17 cellular contexts compared by ENCODE assay signal in genomic region chr3:128228366-128228910, GRCh38.
DNase-seq lines count a peak whose midpoint lies in the region; ATAC-seq, FAIRE-seq and TF ChIP-seq lines count a peak whose summit lies in the region.
"Had no signal": no experiment of that assay in that cellular context is flagged by ENCODE, and none has a peak within 500 bp of the region (broad histone marks: within the 10 kb centered on the region; RNA-seq: fewer than 3 reads in every experiment).

No MANE protein-coding gene starts in this region.

- no peaks in the 10 kb centered on the region for H3K79me2 ChIP-seq in HepG2 (ENCODE audit: insufficient read depth, low read length)

- H3K79me1 ChIP-seq in neuronal stem cell (ENCODE audit: low read depth, low read length), result no peaks in the 10 kb centered on the region

- TF ChIP-seq EP300 in HepG2 (IDR thresholded peaks at IDR 0.05; ENCODE audit: low read depth in 2 of 2, low read length in 2 of 2) (no peak), HepG2 (CRISPR knock-in tag; IDR thresholded peaks at IDR 0.05; ENCODE audit: borderline replicate concordance) (no peak)

- H2BK120ac ChIP-seq in neuronal stem cell (ENCODE audit: low read depth, low read length), result no peak overlapping the region

- no peak overlapping the region for H3K27ac Mint-ChIP-seq in activated T-cell treated with anti-CD3 and anti-CD28 coated beads, Interleukin-2, amount 50 U/mL, for 72 hours

- H3K4me1 Mint-ChIP-seq in activated T-cell treated with anti-CD3 and anti-CD28 coated beads, Interleukin-2, amount 50 U/mL, for 72 hours (ENCODE audit: low read depth), result no peaks in the 10 kb centered on the region
- H3K4me1 Mint-ChIP-seq in activated T-cell treated with anti-CD3 and anti-CD28 coated beads, Interleukin-2, amount 50 U/mL, for 4 hours (ENCODE audit: low read depth), result peaks cover 10% of the 10 kb centered on the region

- no peaks in the 10 kb centered on the region for H3K27me3 Mint-ChIP-seq in activated T-cell treated with anti-CD3 and anti-CD28 coated beads, Interleukin-2, amount 50 U/mL, for 72 hours (ENCODE audit: low read depth)
- no peaks in the 10 kb centered on the region for H3K27me3 Mint-ChIP-seq in activated T-cell treated with anti-CD3 and anti-CD28 coated beads, Interleukin-2, amount 50 U/mL, for 4 hours (ENCODE audit: low read depth)
- H3K27me3 Mint-ChIP-seq: IgD-negative memory B cell had no signal

- H2AFZ ChIP-seq in HepG2 (ENCODE audit: low read length) (no peak overlapping the region), neuronal stem cell (ENCODE audit: low read length) (no peak overlapping the region)

- no peak overlapping the region for H3K4me3 ChIP-seq in HepG2 (replicated peaks in 1 of 3; ENCODE audit: insufficient read depth in 1 of 3, low read depth in 2 of 3, low read length in 3 of 3)
- no peak overlapping the region for H3K4me3 ChIP-seq in right lobe of liver
- no peak overlapping the region for H3K4me3 ChIP-seq in coronary artery
- H3K4me3 ChIP-seq in neuronal stem cell (ENCODE audit: low read length in 2 of 2), result no peak overlapping the region
- H3K4me3 ChIP-seq: BLaER1, GM12878 had no signal

- no peak for FAIRE-seq in HepG2 (lab: Jason Lieb, UNC)
- FAIRE-seq: GM12878 had no signal

- no peak overlapping the region for H3K23ac ChIP-seq in neuronal stem cell (ENCODE audit: low read depth, low read length, poor library complexity)

- TF ChIP-seq POLR2A in HepG2 (IDR thresholded peaks at IDR 0.05; ENCODE audit: insufficient read depth in 1 of 2, low read depth in 2 of 2, low read length in 2 of 2), result no peak
- TF ChIP-seq POLR2A in right lobe of liver (IDR thresholded peaks at IDR 0.05), result no peak

- H3K9me3 ChIP-seq in HepG2 (ENCODE audit: low read length) (no peaks in the 10 kb centered on the region), right lobe of liver (no peaks in the 10 kb centered on the region), neuronal stem cell (replicated peaks in 1 of 2; ENCODE audit: control insufficient read depth in 2 of 2, insufficient read depth in 1 of 2, low read depth in 1 of 2, low read length in 2 of 2) (peaks cover 0 to 4% of the 10 kb centered on the region in 2 donors)

- H3K36me3 ChIP-seq in HepG2 (replicated peaks in 1 of 2; ENCODE audit: control insufficient read depth in 1 of 2, insufficient read depth in 2 of 2, low read length in 2 of 2) (no peaks in the 10 kb centered on the region; a peak in 1 of 5 replicates), right lobe of liver (no peaks in the 10 kb centered on the region), neuronal stem cell (replicated peaks in 1 of 2; ENCODE audit: control insufficient read depth in 2 of 2, insufficient read depth in 2 of 2, low read length in 2 of 2) (no peaks in the 10 kb centered on the region)

- CTCF ChIA-PET in HepG2 (lab: Yijun Ruan, JAX; ENCODE audit: low intra/inter-chr PET ratio, low total read pairs), result interaction anchor here (1.5 kb wide), 1 partner anchor 262 kb away, joined by 3 read pairs; no protein-coding TSS in a partner anchor

- no peak for TF ChIP-seq RAD21 in HepG2 (CRISPR knock-in tag; IDR thresholded peaks at IDR 0.05)

- H4K91ac ChIP-seq in neuronal stem cell (ENCODE audit: low read depth, low read length, poor library complexity), result no peak overlapping the region

- H2BK5ac ChIP-seq in neuronal stem cell (ENCODE audit: low read length), result peak overlapping the region; percentile 1

- POLR2A ChIA-PET in HepG2 (lab: Yijun Ruan, JAX), result no interaction called here

- TF ChIP-seq CTCF in HepG2 (CRISPR knock-in tag; IDR thresholded peaks at IDR 0.05) (no peak), right lobe of liver (IDR thresholded peaks at IDR 0.05) (no peak), coronary artery (IDR thresholded peaks at IDR 0.05) (no peak)

- H3K18ac ChIP-seq in neuronal stem cell (ENCODE audit: low read length), result no peak overlapping the region

- no peak overlapping the region for H2AK5ac ChIP-seq in neuronal stem cell (ENCODE audit: low read depth, low read length)

- no peak overlapping the region for H3K4me3 Mint-ChIP-seq in activated T-cell treated with anti-CD3 and anti-CD28 coated beads, Interleukin-2, amount 50 U/mL, for 72 hours
- no peak overlapping the region for H3K4me3 Mint-ChIP-seq in activated T-cell treated with anti-CD3 and anti-CD28 coated beads, Interleukin-2, amount 50 U/mL, for 4 hours
- H3K4me3 Mint-ChIP-seq: H9, IgD-negative memory B cell had no signal

- H3K36me3 Mint-ChIP-seq in activated T-cell treated with anti-CD3 and anti-CD28 coated beads, Interleukin-2, amount 50 U/mL, for 72 hours (ENCODE audit: insufficient read depth in 2 of 2), result peaks cover 0 to 4% of the 10 kb centered on the region in 2 donors
- peaks cover 3% of the 10 kb centered on the region for H3K36me3 Mint-ChIP-seq in activated T-cell treated with anti-CD3 and anti-CD28 coated beads, Interleukin-2, amount 50 U/mL, for 4 hours (ENCODE audit: insufficient read depth)

- 0 out of 3 replicates have a peak, but pooled peaks have one; percentile 33 for ATAC-seq in HepG2
- no peak for ATAC-seq in right lobe of liver
- ATAC-seq in HG03135 (IDR thresholded peaks at IDR 0.05; ENCODE audit: unreplicated experiment), result no peak
- ATAC-seq in activated T-cell treated with anti-CD3 and anti-CD28 coated beads, Interleukin-2, amount 50 U/mL, for 72 hours (replicated peaks in 1 of 2), result no peak
- no peak for ATAC-seq in activated T-cell treated with anti-CD3 and anti-CD28 coated beads, Interleukin-2, amount 50 U/mL, for 4 hours
- ATAC-seq: GM12878 had no signal

- H3K27ac ChIP-seq in HepG2 (ENCODE audit: extremely low read length, insufficient read depth, low read length) (no peak overlapping the region), right lobe of liver (no peak overlapping the region), coronary artery (no peak overlapping the region), neuronal stem cell (replicated peaks; ENCODE audit: low read length) (no peak overlapping the region)
- H3K27ac ChIP-seq: 22Rv1, BLaER1 had no signal

- no peak overlapping the region for H3K9ac ChIP-seq in HepG2 (ENCODE audit: insufficient read depth, low read depth, low read length)
- peak overlapping the region; percentile 2 for H3K9ac ChIP-seq in neuronal stem cell (ENCODE audit: low read depth, low read length, poor library complexity)
- H3K9ac ChIP-seq: BLaER1 had no signal

- peaks cover 3% of the 10 kb centered on the region; the same call in 1 of the 2 replicates for H4K20me1 ChIP-seq in HepG2 (ENCODE audit: insufficient read depth, low read length)

- H3K4me1 ChIP-seq in HepG2 (ENCODE audit: insufficient read depth, low read length) (peaks cover 8% of the 10 kb centered on the region), right lobe of liver (no peaks in the 10 kb centered on the region), neuronal stem cell (ENCODE audit: control insufficient read depth in 2 of 2, insufficient read depth in 1 of 2, low read depth in 1 of 2, low read length in 2 of 2) (peaks cover 16 to 18% of the 10 kb centered on the region in 2 donors)
- H3K4me1 ChIP-seq: BLaER1 had no signal

- H3K9me3 Mint-ChIP-seq in activated T-cell treated with anti-CD3 and anti-CD28 coated beads, Interleukin-2, amount 50 U/mL, for 72 hours, result peaks cover 0 to 2% of the 10 kb centered on the region in 2 donors
- peaks cover 2% of the 10 kb centered on the region for H3K9me3 Mint-ChIP-seq in activated T-cell treated with anti-CD3 and anti-CD28 coated beads, Interleukin-2, amount 50 U/mL, for 4 hours

- H3K27me3 ChIP-seq in HepG2 (ENCODE audit: control insufficient read depth in 1 of 2, insufficient read depth in 2 of 2, low read length in 2 of 2) (no peaks in the 10 kb centered on the region), right lobe of liver (no peaks in the 10 kb centered on the region), neuronal stem cell (ENCODE audit: control insufficient read depth in 3 of 3, insufficient read depth in 3 of 3, low read depth in 1 of 3, low read length in 3 of 3) (no peaks in the 10 kb centered on the region)
- H3K27me3 ChIP-seq: BLaER1 had no signal

- no peak overlapping the region for H4K8ac ChIP-seq in neuronal stem cell (ENCODE audit: low read depth, low read length)

- H2BK12ac ChIP-seq in neuronal stem cell (ENCODE audit: low read length), result no peak overlapping the region

- H3K4ac ChIP-seq in neuronal stem cell (ENCODE audit: low read length), result no peak overlapping the region

- no peak overlapping the region for H3K14ac ChIP-seq in neuronal stem cell (ENCODE audit: low read length)

- in situ Hi-C loops in HepG2 (cut with HindIII; ENCODE audit: extremely low pct_ligation_motif_present, low pct_unique_long_range_greater_than_20kb), result no loop called here

- WGBS in HepG2 (ENCODE audit: low lambda C conversion rate), result 92% methylated on average over 5 of the region's 5 CpGs
- WGBS in right lobe of liver (ENCODE audit: insufficient coverage, low coverage, low lambda C conversion rate, missing lambda C conversion rate), result 80% methylated on average over 2 of the region's 5 CpGs
- WGBS in neuronal stem cell (ENCODE audit: extremely low coverage in 2 of 2, insufficient read length in 2 of 2, insufficient replicate concordance in 1 of 2), 2 donors, result no CpG with 5 or more reads among the region's 5 CpGs

- no peak for DNase-seq in HepG2 (ENCODE audit: low spot score)
- DNase-seq in right lobe of liver, result no peak
- DNase-seq in coronary artery (ENCODE audit: low spot score), result peak; percentile 64
- DNase-seq in neuronal stem cell (ENCODE audit: low spot score), result no peak
- no peak for DNase-seq in GM19238 (ENCODE audit: insufficient read length, low spot score)
- no peak for DNase-seq in activated T-cell treated with anti-CD3 and anti-CD28 coated beads, Interleukin-2, amount 50 U/mL, for 72 hours
- DNase-seq in activated T-cell treated with anti-CD3 and anti-CD28 coated beads, Interleukin-2, amount 50 U/mL, for 4 hours, result no peak
- DNase-seq: AML-193, Calu3, DMS79, GOT3, H9 had no signal

- BruUV-seq in HepG2 (replicated peaks; lab: Mats Ljungman, UMichigan), result no TSS peak

- intact Hi-C loops in HepG2 (cut with micrococcal nuclease; ENCODE audit: unreplicated experiment), result loop anchor here (5.0 kb wide), 1 partner anchor 56 kb away; no protein-coding TSS in a partner anchor
- intact Hi-C loops in right lobe of liver (cut with DNase I), result no loop called here

- H3K4me2 ChIP-seq in HepG2 (ENCODE audit: low read depth, low read length), result no peak overlapping the region
- H3K4me2 ChIP-seq in neuronal stem cell (ENCODE audit: insufficient read depth, low read length, poor library complexity, severe bottlenecking), result no peak overlapping the region
- H3K4me2 ChIP-seq: BLaER1 had no signal

- H2BK15ac ChIP-seq in neuronal stem cell (ENCODE audit: low read length), result no peak overlapping the region
